In the genomic region with DNA sequence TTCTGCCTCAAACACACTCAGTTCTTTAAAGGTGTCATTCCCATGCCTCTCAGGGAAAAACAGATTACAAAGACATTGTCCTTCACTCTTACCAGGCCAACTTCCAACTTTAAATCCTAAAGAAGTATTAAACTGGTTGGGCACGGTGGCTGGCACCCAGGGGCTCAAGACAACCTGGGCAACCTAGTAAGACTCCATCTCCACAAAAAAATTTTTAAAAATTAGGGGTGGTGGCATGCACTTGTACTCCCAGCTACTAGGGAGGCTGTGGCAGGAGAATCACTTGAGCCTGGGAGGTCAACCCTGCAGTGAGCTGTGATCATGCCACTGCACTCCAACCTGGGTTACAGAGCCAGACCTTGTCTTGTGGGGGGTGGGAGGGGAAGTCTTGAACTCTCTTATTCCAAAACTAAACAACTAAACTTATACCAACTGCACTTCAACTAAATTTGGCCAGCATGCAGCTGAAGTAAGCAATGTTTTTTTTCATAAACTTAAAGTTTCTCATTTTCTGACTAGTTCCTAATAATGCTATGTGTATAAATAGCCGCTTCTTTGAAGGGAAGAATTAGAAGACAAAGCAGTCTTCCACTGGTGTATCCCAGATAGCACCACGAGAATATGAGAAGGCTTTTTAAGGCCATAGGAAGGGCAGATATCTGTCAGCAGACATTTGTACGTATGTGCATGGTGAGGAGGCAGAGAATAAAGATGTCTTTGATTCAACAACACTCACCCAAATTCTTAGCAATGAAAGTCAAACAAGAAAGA, we compare ENCODE assay signal across 8 cellular contexts. TPM values are rescaled to one million over a fixed set of nuclear protein-coding genes. Genes with fewer than 3 reads are reported as not detected.
DNase-seq lines count a peak whose midpoint lies in the region; ATAC-seq and TF ChIP-seq lines count a peak whose summit lies in the region.

No MANE protein-coding gene starts in this region.

- peak overlapping the region; percentile 29 for H3K4me3 ChIP-seq in BJ (ENCODE audit: low read depth, low read length)
- peak overlapping the region; percentile 82 for H3K4me3 ChIP-seq in MM.1S (ENCODE audit: low read length)

- H3K4me1 ChIP-seq in MM.1S (ENCODE audit: low read length) = peaks cover 23% of the 10 kb centered on the region

- TF ChIP-seq CTCF in BJ (IDR thresholded peaks at IDR 0.05; ENCODE audit: insufficient read depth, low read depth, low read length) = no peak
- TF ChIP-seq CTCF in MM.1S (IDR thresholded peaks at IDR 0.05; ENCODE audit: low read length) = no peak
- no peak for TF ChIP-seq CTCF in nephron progenitor cell (IDR thresholded peaks at IDR 0.05)

- no peaks in the 10 kb centered on the region for H3K9me2 ChIP-seq in MM.1S (replicated peaks; ENCODE audit: insufficient read depth, low read length)

- H2AFZ ChIP-seq in MM.1S (ENCODE audit: low read length) = no peak overlapping the region

- CTCF ChIA-PET in BJ (lab: Yijun Ruan, JAX) = interaction anchor here (0.8 kb wide), 1 partner anchor 12 kb away, joined by 3 read pairs; no protein-coding TSS in a partner anchor

- no peaks in the 10 kb centered on the region for H3K27me3 Mint-ChIP-seq in dendritic cell treated with granulocyte-macrophage colony-stimulating factor and Interleukin-4, amounts not matched to agents 40 ng/mL and 50 ng/mL, for 4 days
- peaks cover 6% of the 10 kb centered on the region for H3K27me3 Mint-ChIP-seq in nephron progenitor cell (ENCODE audit: low read depth, poor library complexity)

- no peaks in the 10 kb centered on the region for H4K20me1 ChIP-seq in MM.1S (ENCODE audit: insufficient read depth, low read length)

- H3K9me3 ChIP-seq in MM.1S (replicated peaks; ENCODE audit: insufficient read depth, low read length) = no peaks in the 10 kb centered on the region

- no peaks in the 10 kb centered on the region for H3K9me3 Mint-ChIP-seq in dendritic cell treated with granulocyte-macrophage colony-stimulating factor and Interleukin-4, amounts not matched to agents 40 ng/mL and 50 ng/mL, for 4 days
- no peaks in the 10 kb centered on the region for H3K9me3 Mint-ChIP-seq in nephron progenitor cell

- intact Hi-C loops in dendritic cell treated with granulocyte-macrophage colony-stimulating factor and Interleukin-4, amounts not matched to agents 40 ng/mL and 50 ng/mL, for 4 days (cut with micrococcal nuclease) = loop anchor here (2.0 kb wide), 1 partner anchor 15 kb away; no protein-coding TSS in a partner anchor

- ATAC-seq in GM18873 (IDR thresholded peaks at IDR 0.05; ENCODE audit: low FRiP score, unreplicated experiment) (no peak), GM18502 (IDR thresholded peaks at IDR 0.05; ENCODE audit: poor library complexity, unreplicated experiment) (no peak)

- peaks cover 43% of the 10 kb centered on the region for H3K36me3 Mint-ChIP-seq in dendritic cell treated with granulocyte-macrophage colony-stimulating factor and Interleukin-4, amounts not matched to agents 40 ng/mL and 50 ng/mL, for 4 days (ENCODE audit: low read depth)
- peaks cover 15% of the 10 kb centered on the region for H3K36me3 Mint-ChIP-seq in nephron progenitor cell (ENCODE audit: low read depth)

- H3F3A ChIP-seq in MM.1S (ENCODE audit: insufficient read depth, low read length) = peaks cover 38% of the 10 kb centered on the region

- peak overlapping the region; percentile 80 for H3K4me3 Mint-ChIP-seq in dendritic cell treated with granulocyte-macrophage colony-stimulating factor and Interleukin-4, amounts not matched to agents 40 ng/mL and 50 ng/mL, for 4 days
- peak overlapping the region; percentile 83 for H3K4me3 Mint-ChIP-seq in nephron progenitor cell

- H3K9ac ChIP-seq in MM.1S (ENCODE audit: low read length) = peak overlapping the region; percentile 72; the same call in 1 of the 2 replicates

- H3K79me2 ChIP-seq in MM.1S (ENCODE audit: low read length) = peaks cover 74% of the 10 kb centered on the region

- peak overlapping the region; percentile 88 for H3K4me2 ChIP-seq in MM.1S (ENCODE audit: low read depth, low read length)

- H3K4me1 Mint-ChIP-seq in dendritic cell treated with granulocyte-macrophage colony-stimulating factor and Interleukin-4, amounts not matched to agents 40 ng/mL and 50 ng/mL, for 4 days (ENCODE audit: low read depth) = peaks cover 37% of the 10 kb centered on the region
- peaks cover 61% of the 10 kb centered on the region for H3K4me1 Mint-ChIP-seq in nephron progenitor cell

- H3K36me3 ChIP-seq in BJ (ENCODE audit: control insufficient read depth, insufficient read depth, low read length) (no peaks in the 10 kb centered on the region), MM.1S (replicated peaks; ENCODE audit: insufficient read depth, low read length) (no peaks in the 10 kb centered on the region)

- DNase-seq in BJ (ENCODE audit: low read depth) (no peak), MM.1S (no peak), nephron progenitor cell (no peak), mesenteric fat pad (ENCODE audit: low spot score) (no peak), NCI-H1048 (lab: John Stamatoyannopoulos, UW) (no peak)

- H3K27ac ChIP-seq in MM.1S (ENCODE audit: low read length) = peak overlapping the region; percentile 86; the same call in 1 of the 2 replicates

- H3K27me3 ChIP-seq in BJ (ENCODE audit: control insufficient read depth, insufficient read depth, low read length) (no peaks in the 10 kb centered on the region), MM.1S (replicated peaks; ENCODE audit: insufficient read depth, low read length) (no peaks in the 10 kb centered on the region)

- POLR2A ChIA-PET in BJ (lab: Charles Lee) = interaction anchor here (0.5 kb wide), 2 partner anchors 214 to 1695 kb away, joined by 4 to 5 read pairs; no protein-coding TSS in a partner anchor

- peak overlapping the region; percentile 89 for H3K27ac Mint-ChIP-seq in dendritic cell treated with granulocyte-macrophage colony-stimulating factor and Interleukin-4, amounts not matched to agents 40 ng/mL and 50 ng/mL, for 4 days
- H3K27ac Mint-ChIP-seq in nephron progenitor cell = peak overlapping the region; percentile 96

RNA-seq across cellular contexts. Expression of gene SLC11A2, which starts 2.4 kb away (rescaled TPM):
- polyA plus RNA-seq in BJ (2011; rRNA removed) = 51.4 and 55.4 TPM in 2 replicates
- 37.3 and 64.5 TPM in 2 replicates for polyA minus RNA-seq in BJ (2011; rRNA and poly(A)+ RNA removed)
- total RNA-seq in mesenteric fat pad = 72.0 TPM

RNA-seq across cellular contexts. Expression of gene LETMD1, which starts 24.3 kb away (rescaled TPM):
- 57.1 and 58.9 TPM in 2 replicates for polyA plus RNA-seq in BJ (2011; rRNA removed)
- 22.3 and 28.3 TPM in 2 replicates for polyA minus RNA-seq in BJ (2011; rRNA and poly(A)+ RNA removed)
- 49.1 TPM for total RNA-seq in mesenteric fat pad

RNA-seq across cellular contexts. Expression of gene CSRNP2, which starts 59.6 kb away (rescaled TPM):
- polyA plus RNA-seq in BJ (2011; rRNA removed) = 20.9 and 21.0 TPM in 2 replicates
- 13.7 and 21.2 TPM in 2 replicates for polyA minus RNA-seq in BJ (2011; rRNA and poly(A)+ RNA removed)
- 33.6 TPM for total RNA-seq in mesenteric fat pad
